Comparison of ENCODE assay signal across 18 cellular contexts in genomic region chr22:37728620-37729019, GRCh38. TPM values are rescaled to one million over a fixed set of nuclear protein-coding genes. Genes with fewer than 3 reads are reported as not detected.
DNase-seq lines count a peak whose midpoint lies in the region; ATAC-seq and TF ChIP-seq lines count a peak whose summit lies in the region.
"Had no signal": no experiment of that assay in that cellular context is flagged by ENCODE, and none has a peak within 500 bp of the region (broad histone marks: within the 10 kb centered on the region; RNA-seq: fewer than 3 reads in every experiment).

No MANE protein-coding gene starts in this region.

- DNase-seq in heart left ventricle (no peak), cardiac septum (ENCODE audit: low spot score) (no peak), foreskin keratinocyte (no peak), vagina (ENCODE audit: extremely low spot score in 2 of 2) (no peak), kidney glomerular epithelial cell (lab: John Stamatoyannopoulos, UW) (no peak), posterior vena cava (ENCODE audit: low spot score) (no peak)
- DNase-seq in stimulated activated naive CD4-positive, alpha-beta T cell treated with Interleukin-2 at 50 U/mL for 16 hours (lab: John Stamatoyannopoulos, UW): no peak
- DNase-seq: activated CD4-positive, alpha-beta T cell treated with anti-CD3 and anti-CD28 coated beads for 1 hour; activated naive CD8-positive, alpha-beta T cell treated with anti-CD3 and anti-CD28 coated beads, Interleukin-2, amount 50 U/mL, for 24 hours; C1 segment of cervical spinal cord; left cardiac atrium; NCI-H146; NCI-H748 treated with DMSO at 0.1 percent for 48 hours; SW 1271 had no signal

- intact Hi-C loops in heart left ventricle (cut with DNase I): no loop called here
- intact Hi-C loops in cardiac septum (cut with DNase I): no loop called here
- intact Hi-C loops in vagina (cut with DNase I): no loop called here
- intact Hi-C loops in posterior vena cava (cut with DNase I): no loop called here

- TF ChIP-seq CTCF in heart left ventricle (IDR thresholded peaks at IDR 0.05) (no peak), foreskin keratinocyte (conservative IDR thresholded peaks at IDR 0.05) (no peak), neutrophil (IDR thresholded peaks at IDR 0.05) (no peak), vagina (IDR thresholded peaks at IDR 0.05) (no peak)

- peak overlapping the region in 8 of 12 donors; percentile 18 to 77 (median 59) for H3K27ac ChIP-seq in heart left ventricle
- peak overlapping the region; percentile 59 for H3K27ac ChIP-seq in foreskin keratinocyte
- H3K27ac ChIP-seq in neutrophil: peak overlapping the region; percentile 62
- H3K27ac ChIP-seq in vagina: peak overlapping the region; percentile 75

- peaks cover 0 to 44% (median 10%) of the 10 kb centered on the region in 12 donors for H3K4me1 ChIP-seq in heart left ventricle
- H3K4me1 ChIP-seq in foreskin keratinocyte: no peaks in the 10 kb centered on the region
- H3K4me1 ChIP-seq in neutrophil (ENCODE audit: control insufficient read depth in 1 of 2, insufficient read depth in 1 of 2, low read depth in 1 of 2, low read length in 1 of 2): peaks cover 39 to 45% of the 10 kb centered on the region in 2 experiments
- H3K4me1 ChIP-seq in vagina: peaks cover 16% of the 10 kb centered on the region
- H3K4me1 ChIP-seq: breast epithelium had no signal

- TF ChIP-seq POLR2A in heart left ventricle (IDR thresholded peaks at IDR 0.05) (no peak), vagina (IDR thresholded peaks at IDR 0.05) (no peak)

- H3K36me3 ChIP-seq in heart left ventricle (no peaks in the 10 kb centered on the region), neutrophil (no peaks in the 10 kb centered on the region), vagina (no peaks in the 10 kb centered on the region)
- H3K36me3 ChIP-seq: breast epithelium had no signal

- H3K9me3 ChIP-seq in heart left ventricle: no peaks in the 10 kb centered on the region
- H3K9me3 ChIP-seq in neutrophil: no peaks in the 10 kb centered on the region
- no peaks in the 10 kb centered on the region for H3K9me3 ChIP-seq in vagina
- H3K9me3 ChIP-seq: A549, breast epithelium, mucosa of descending colon had no signal

- ATAC-seq in heart left ventricle (peak in 1 of 4 donors; percentile 30), foreskin keratinocyte (no peak)
- ATAC-seq: activated naive CD8-positive, alpha-beta T cell treated with anti-CD3 and anti-CD28 coated beads, Interleukin-2, amount 50 U/mL, for 24 hours; mucosa of descending colon had no signal

- 98 to 100% (median 100%) methylated on average over 1 of the region's 1 CpG for WGBS in heart left ventricle, 4 donors

- peak overlapping the region in 1 of 12 donors; percentile 7 for H3K4me3 ChIP-seq in heart left ventricle
- H3K4me3 ChIP-seq in neutrophil (ENCODE audit: low read depth in 1 of 2, low read length in 1 of 2): no peak overlapping the region
- H3K4me3 ChIP-seq in vagina: no peak overlapping the region
- H3K4me3 ChIP-seq: A549, breast epithelium, mucosa of descending colon had no signal

- H3K27me3 ChIP-seq in heart left ventricle: no peaks in the 10 kb centered on the region
- H3K27me3 ChIP-seq in foreskin keratinocyte: no peaks in the 10 kb centered on the region
- no peaks in the 10 kb centered on the region for H3K27me3 ChIP-seq in neutrophil
- H3K27me3 ChIP-seq in vagina: no peaks in the 10 kb centered on the region
- H3K27me3 ChIP-seq: breast epithelium had no signal

RNA-seq across cellular contexts. Expression of gene TRIOBP, which starts 31.8 kb away (rescaled TPM):
- total RNA-seq in heart left ventricle: 100 to 1,000 TPM in 4 of 9 donors, 10 to 100 TPM in 5; 67.9 to 147 (median 94.7) TPM
- polyA plus RNA-seq in heart left ventricle: 100 to 1,000 TPM in 1 of 2 donors, 10 to 100 TPM in 1; 54.9 to 119 TPM
- 115 TPM for total RNA-seq in cardiac septum
- total RNA-seq in foreskin keratinocyte: 35.1 and 36.7 TPM in 2 replicates
- 23.6 and 26.8 TPM in 2 replicates for polyA plus RNA-seq in foreskin keratinocyte
- total RNA-seq in vagina: 108 TPM
- total RNA-seq in posterior vena cava: 10 to 100 TPM; 93.8 to 95.8 TPM

RNA-seq across cellular contexts. Expression of gene NOL12, which starts 42.5 kb away (rescaled TPM):
- total RNA-seq in heart left ventricle: 10 to 100 TPM in 8 of 9 donors, 1 to 10 TPM in 1; 8.0 to 16.3 (median 13.8) TPM
- 10 to 100 TPM; 16.8 to 29.2 TPM for polyA plus RNA-seq in heart left ventricle
- total RNA-seq in cardiac septum: 15.2 TPM
- total RNA-seq in foreskin keratinocyte: 31.1 and 33.2 TPM in 2 replicates
- polyA plus RNA-seq in foreskin keratinocyte: 44.9 and 46.9 TPM in 2 replicates
- total RNA-seq in vagina: 28.2 TPM
- total RNA-seq in posterior vena cava: 10 to 100 TPM; 12.0 to 13.8 TPM

RNA-seq across cellular contexts. Expression of gene LGALS1, which starts 53.2 kb away (rescaled TPM):
- total RNA-seq in heart left ventricle: 1,000 to 10,000 TPM in 3 of 9 donors, 100 to 1,000 TPM in 6; 722 to 2,034 (median 903) TPM
- 1,000 to 10,000 TPM; 1,230 to 2,204 TPM for polyA plus RNA-seq in heart left ventricle
- total RNA-seq in cardiac septum: 1,015 TPM
- 2,399 and 2,773 TPM in 2 replicates for total RNA-seq in foreskin keratinocyte
- polyA plus RNA-seq in foreskin keratinocyte: 3,861 and 5,401 TPM in 2 replicates
- total RNA-seq in vagina: 1,638 TPM
- 1,000 to 10,000 TPM; 1,140 to 1,213 TPM for total RNA-seq in posterior vena cava
